Comparison of ENCODE assay signal across 16 cellular contexts in genomic region chr5:154653418-154653763, GRCh38.
DNase-seq lines count a peak whose midpoint lies in the region; ATAC-seq and TF ChIP-seq lines count a peak whose summit lies in the region.
"Had no signal": no experiment of that assay in that cellular context is flagged by ENCODE, and none has a peak within 500 bp of the region (broad histone marks: within the 10 kb centered on the region; RNA-seq: fewer than 3 reads in every experiment).

No MANE protein-coding gene starts in this region.

- TF ChIP-seq CTCF in left ventricle myocardium inferior (IDR thresholded peaks at IDR 0.05; ENCODE audit: borderline replicate concordance) (no peak), body of pancreas (IDR thresholded peaks at IDR 0.05) (no peak), vagina (IDR thresholded peaks at IDR 0.05) (no peak), foreskin fibroblast (IDR thresholded peaks at IDR 0.05; ENCODE audit: low read depth, low read length) (no peak)

- H3K27me3 ChIP-seq in left ventricle myocardium inferior (ENCODE audit: low read depth) (peaks cover 4% of the 10 kb centered on the region), body of pancreas (no peaks in the 10 kb centered on the region), vagina (no peaks in the 10 kb centered on the region)
- H3K27me3 ChIP-seq: gastrocnemius medialis, SJSA1 had no signal

- H3K4me3 ChIP-seq in left ventricle myocardium inferior (no peak overlapping the region), body of pancreas (no peak overlapping the region), vagina (no peak overlapping the region), foreskin fibroblast (ENCODE audit: low read depth in 1 of 2, low read length in 2 of 2) (no peak overlapping the region)
- H3K4me3 ChIP-seq: gastrocnemius medialis, SJSA1 had no signal

- H3K4me1 ChIP-seq in left ventricle myocardium inferior (peaks cover 18% of the 10 kb centered on the region), body of pancreas (peaks cover 49% of the 10 kb centered on the region), vagina (peaks cover 17% of the 10 kb centered on the region)
- H3K4me1 ChIP-seq: SJSA1 had no signal

- WGBS in body of pancreas, 2 donors = 29 to 40% methylated on average over 1 of the region's 3 CpGs

- no peak for ATAC-seq in left cardiac atrium
- peak; percentile 72 for ATAC-seq in body of pancreas
- ATAC-seq: CD8-positive, alpha-beta T cell; gastrocnemius medialis had no signal

- TF ChIP-seq POLR2A in body of pancreas (IDR thresholded peaks at IDR 0.05) = no peak
- TF ChIP-seq POLR2A in vagina (IDR thresholded peaks at IDR 0.05) = no peak

- H3K27ac ChIP-seq in left ventricle myocardium inferior (replicated peaks) (peak overlapping the region; percentile 59), body of pancreas (peak overlapping the region; percentile 28 to 79 (median 70)), vagina (peak overlapping the region; percentile 65)
- H3K27ac ChIP-seq: SJSA1 had no signal

- H3K36me3 ChIP-seq in left ventricle myocardium inferior (no peaks in the 10 kb centered on the region), body of pancreas (replicated peaks in 1 of 2; ENCODE audit: insufficient read depth in 1 of 2, low read depth in 2 of 2) (no peaks in the 10 kb centered on the region), vagina (no peaks in the 10 kb centered on the region)
- H3K36me3 ChIP-seq: gastrocnemius medialis, SJSA1 had no signal

- no peaks in the 10 kb centered on the region for H3K9me3 ChIP-seq in left ventricle myocardium inferior (replicated peaks)
- H3K9me3 ChIP-seq in body of pancreas = no peaks in the 10 kb centered on the region
- no peaks in the 10 kb centered on the region for H3K9me3 ChIP-seq in vagina
- H3K9me3 ChIP-seq: gastrocnemius medialis, SJSA1 had no signal

- DNase-seq in left ventricle myocardium inferior (no peak), left cardiac atrium (no peak), body of pancreas (peak; percentile 75 to 88 (median 80)), mesenteric fat pad (ENCODE audit: low spot score) (peak; percentile 65), vagina (ENCODE audit: extremely low spot score in 2 of 2) (no peak), foreskin fibroblast (no peak), amygdala (lab: John Stamatoyannopoulos, UW) (no peak), cerebellar cortex (ENCODE audit: low spot score) (no peak)
- DNase-seq: activated CD4-positive, CD25-positive, alpha-beta regulatory T cell treated with anti-CD3 and anti-CD28 coated beads, Interleukin-2, amount 50 U/mL, for 72 hours; CD8-positive, alpha-beta T cell; gastrocnemius medialis; NCI-H1417 treated with DMSO at 0.1 percent for 48 hours; NCI-H446 treated with DMSO at 0.1 percent for 48 hours; stimulated activated CD4-positive, alpha-beta T cell treated with anti-CD3 and anti-CD28 coated beads, Interleukin-15, amount 100 ng/mL, for 24 hours; stimulated activated naive CD4-positive, alpha-beta T cell treated with Interleukin-2 at 50 U/mL for 16 hours had no signal

- intact Hi-C loops in left ventricle myocardium inferior (cut with micrococcal nuclease) (loop anchor here (5.0 to 10.0 kb wide), 2 partner anchors 71 to 159 kb away; no protein-coding TSS in a partner anchor), left cardiac atrium (cut with DNase I) (loop anchor here in 1 of 2 donors (5.0 kb wide), 1 partner anchor 159 kb away; no protein-coding TSS in a partner anchor), body of pancreas (cut with DNase I) (loop anchor here (5.0 kb wide), 1 partner anchor 159 kb away; no protein-coding TSS in a partner anchor), vagina (cut with DNase I) (no loop called here)

Comparison
In these comparisons a context has a peak if more than half of its experiments do, and no peak if none do; other contexts are left out.
1. DNase-seq: peak in body of pancreas (4 of 4) and mesenteric fat pad (single experiment); none in left ventricle myocardium inferior (single experiment), left cardiac atrium (single experiment), vagina (0 of 2), foreskin fibroblast (0 of 2), amygdala (0 of 56) and cerebellar cortex (single experiment).
2. Peak in every context shown above with its lines, with median percentiles within 50 percentile points of each other: H3K27ac ChIP-seq.